23 cellular contexts compared by ENCODE assay signal in genomic region chr2:208467564-208467963, GRCh38.
A peak's percentile ranks its signal among the peaks of the same experiment; 100 is the strongest.
DNase-seq lines count a peak whose midpoint lies in the region; TF ChIP-seq lines count a peak whose summit lies in the region.
"Had no signal": no experiment of that assay in that cellular context is flagged by ENCODE, and none has a peak within 500 bp of the region (broad histone marks: within the 10 kb centered on the region; RNA-seq: fewer than 3 reads in every experiment).

No MANE protein-coding gene starts in this region.

- H3K4me3 Mint-ChIP-seq in Caco-2 (ENCODE audit: unreplicated experiment) (peak overlapping the region; percentile 50), nephron (no peak overlapping the region)
- H3K4me3 Mint-ChIP-seq: B cell; CD4-positive, alpha-beta T cell; CD8-positive, alpha-beta T cell had no signal

- H3K27ac Mint-ChIP-seq in Caco-2 (ENCODE audit: unreplicated experiment) (peak overlapping the region; percentile 63), nephron (peak overlapping the region; percentile 4 to 91 (median 88))
- H3K27ac Mint-ChIP-seq: B cell; CD4-positive, alpha-beta T cell; CD8-positive, alpha-beta T cell had no signal

- CTCF ChIA-PET in Caco-2 (lab: Charles Lee), result interaction anchor here (0.6 to 1.7 kb wide), 3 partner anchors 52 to 316 kb away, joined by 4 to 7 read pairs (median 4); no protein-coding TSS in a partner anchor

- H3K4me3 ChIP-seq in Caco-2 (ENCODE audit: low read depth, low read length), result no peak overlapping the region
- H3K4me3 ChIP-seq in colonic mucosa, result no peak overlapping the region
- H3K4me3 ChIP-seq: A549; BLaER1 treated with 17β-estradiol and CSF1 and Interleukin-3, amounts not matched to agents 10 nM and 100 nM; GM12878 had no signal

- no TSS peak for BruUV-seq in Caco-2 (replicated peaks; lab: Mats Ljungman, UMichigan)

- H3K9me3 Mint-ChIP-seq in Caco-2 (ENCODE audit: unreplicated experiment) (peaks cover 34% of the 10 kb centered on the region), nephron (peaks cover 16% of the 10 kb centered on the region)
- H3K9me3 Mint-ChIP-seq: CD4-positive, alpha-beta T cell; CD8-positive, alpha-beta T cell had no signal

- H3K4me1 ChIP-seq in Caco-2 (peaks cover 38% of the 10 kb centered on the region), colonic mucosa (no peaks in the 10 kb centered on the region)
- H3K4me1 ChIP-seq: A549; BLaER1 treated with 17β-estradiol and CSF1 and Interleukin-3, amounts not matched to agents 10 nM and 100 nM had no signal

- H3K36me3 ChIP-seq in Caco-2 (ENCODE audit: control insufficient read depth, insufficient read depth, low read length), result no peaks in the 10 kb centered on the region
- H3K36me3 ChIP-seq in colonic mucosa, result no peaks in the 10 kb centered on the region
- H3K36me3 ChIP-seq: BLaER1 treated with 17β-estradiol and CSF1 and Interleukin-3, amounts not matched to agents 10 nM and 100 nM had no signal

- no peak overlapping the region for H3K27ac ChIP-seq in colonic mucosa
- H3K27ac ChIP-seq: 22Rv1; A549; BLaER1 treated with 17β-estradiol and CSF1 and Interleukin-3, amounts not matched to agents 10 nM and 100 nM; C4-2B had no signal

- POLR2A ChIA-PET in Caco-2 (lab: Charles Lee), result no interaction called here

- H3K27me3 Mint-ChIP-seq in Caco-2 (ENCODE audit: insufficient read depth, unreplicated experiment) (no peaks in the 10 kb centered on the region), nephron (ENCODE audit: low read depth) (no peaks in the 10 kb centered on the region)

- no peak for TF ChIP-seq CTCF in Caco-2 (IDR thresholded peaks at IDR 0.05; ENCODE audit: insufficient read depth in 1 of 2, low read depth in 1 of 2, low read length in 1 of 2, severe bottlenecking in 1 of 2, unreplicated experiment in 1 of 2)
- no peak for TF ChIP-seq CTCF in nephron (IDR thresholded peaks at IDR 0.05; ENCODE audit: unreplicated experiment in 3 of 3)
- no peak for TF ChIP-seq CTCF in colonic mucosa (IDR thresholded peaks at IDR 0.05)

- peaks cover 13% of the 10 kb centered on the region for H3K36me3 Mint-ChIP-seq in Caco-2 (ENCODE audit: insufficient read depth, unreplicated experiment)
- H3K36me3 Mint-ChIP-seq in nephron (ENCODE audit: low read depth), result no peaks in the 10 kb centered on the region
- H3K36me3 Mint-ChIP-seq: CD8-positive, alpha-beta T cell had no signal

- H3K9me3 ChIP-seq in Caco-2, result peaks cover 34% of the 10 kb centered on the region
- no peaks in the 10 kb centered on the region for H3K9me3 ChIP-seq in colonic mucosa
- H3K9me3 ChIP-seq: A549 had no signal

- DNase-seq in Caco-2 (peak in 1 of 2 experiments; percentile 64), amniotic epithelial cell (ENCODE audit: low read depth) (peak; percentile 22), kidney tubule cell (ENCODE audit: low spot score) (peak; percentile 9), colonic mucosa (no peak), NCI-H226 (no peak)
- no peak for DNase-seq in stimulated activated CD4-positive, alpha-beta T cell treated with anti-CD3 and anti-CD28 coated beads, Interleukin-2, amount 100 ng/mL, for 48 hours
- DNase-seq: AML-193; CD4-positive, alpha-beta T cell; CD8-positive, alpha-beta T cell; DMS 273 treated with DMSO at 0.1 percent for 48 hours; DMS153; DMS53; DMS79; DND-41; EL; GDM1 had no signal

- intact Hi-C loops in Caco-2 (cut with micrococcal nuclease; ENCODE audit: unreplicated experiment), result loop anchor here (1.0 to 5.0 kb wide), 8 partner anchors 22 to 865 kb away; no protein-coding TSS in a partner anchor
- intact Hi-C loops in colonic mucosa (cut with DNase I), result loop anchor here (2.0 to 10.0 kb wide), 2 partner anchors 317 to 741 kb away; no protein-coding TSS in a partner anchor

- H3K9ac ChIP-seq in colonic mucosa (ENCODE audit: low read depth in 2 of 2, low read length in 2 of 2), result no peak overlapping the region
- H3K9ac ChIP-seq: BLaER1 treated with 17β-estradiol and CSF1 and Interleukin-3, amounts not matched to agents 10 nM and 100 nM had no signal

- H3K27me3 ChIP-seq in Caco-2 (replicated peaks; ENCODE audit: control insufficient read depth, insufficient read depth, low read length) (no peaks in the 10 kb centered on the region), colonic mucosa (no peaks in the 10 kb centered on the region)
- H3K27me3 ChIP-seq: BLaER1 treated with 17β-estradiol and CSF1 and Interleukin-3, amounts not matched to agents 10 nM and 100 nM had no signal

- H3K4me1 Mint-ChIP-seq in Caco-2 (ENCODE audit: low read depth, unreplicated experiment), result peaks cover 38% of the 10 kb centered on the region
- H3K4me1 Mint-ChIP-seq in nephron, result peaks cover 24% of the 10 kb centered on the region
- H3K4me1 Mint-ChIP-seq: B cell had no signal

Comparison
In these comparisons a context has a peak if more than half of its experiments do, and no peak if none do; other contexts are left out.
1. DNase-seq: peak in amniotic epithelial cell (single experiment) and kidney tubule cell (single experiment); none in stimulated activated CD4-positive, alpha-beta T cell treated with anti-CD3 and anti-CD28 coated beads, Interleukin-2, amount 100 ng/mL, for 48 hours (0 of 2), colonic mucosa (single experiment) and NCI-H226 (single experiment).